23 cellular contexts compared by ENCODE assay signal in genomic region chr10:28294809-28295208, GRCh38. TPM values are rescaled to one million over a fixed set of nuclear protein-coding genes. Genes with fewer than 3 reads are reported as not detected.
DNase-seq lines count a peak whose midpoint lies in the region; ATAC-seq, FAIRE-seq and TF ChIP-seq lines count a peak whose summit lies in the region.
"Had no signal": no experiment of that assay in that cellular context is flagged by ENCODE, and none has a peak within 500 bp of the region (broad histone marks: within the 10 kb centered on the region; RNA-seq: fewer than 3 reads in every experiment).

No MANE protein-coding gene starts in this region.

- H3K27ac Mint-ChIP-seq in endodermal cell (no peak overlapping the region), Caco-2 (ENCODE audit: unreplicated experiment) (no peak overlapping the region)
- H3K27ac Mint-ChIP-seq: natural killer cell; T-helper 1 cell treated with Interleukin-12 subunit alpha and Interleukin-12 subunit beta and Interleukin-4 antibody, amounts not matched to agents 30 μg/mL and 1 μg/mL, for 36 hours had no signal

- H4K20me1 ChIP-seq in osteoblast (ENCODE audit: insufficient read depth, low read length) = no peaks in the 10 kb centered on the region

- WGBS in right cardiac atrium = 53% methylated on average over 5 of the region's 5 CpGs
- WGBS in endodermal cell (ENCODE audit: insufficient coverage in 1 of 2, insufficient read length in 1 of 2), 2 experiments = 32% methylated on average over 5 of the region's 5 CpGs; no CpG with 5 or more reads in 1 of the 2 experiments

- no peaks in the 10 kb centered on the region for H3K9me3 ChIP-seq in right cardiac atrium (ENCODE audit: control insufficient read depth, low read length)
- H3K9me3 ChIP-seq in endodermal cell (ENCODE audit: control insufficient read depth, low read length) = no peaks in the 10 kb centered on the region
- no peaks in the 10 kb centered on the region for H3K9me3 ChIP-seq in osteoblast (ENCODE audit: low read depth, low read length)
- H3K9me3 ChIP-seq in uterus = no peaks in the 10 kb centered on the region
- H3K9me3 ChIP-seq in Caco-2 = no peaks in the 10 kb centered on the region
- H3K9me3 ChIP-seq: pancreas had no signal

- no peak for FAIRE-seq in frontal cortex (lab: Jason Lieb, UNC)

- H3K4me3 Mint-ChIP-seq in endodermal cell = no peak overlapping the region
- H3K4me3 Mint-ChIP-seq in Caco-2 (ENCODE audit: unreplicated experiment) = no peak overlapping the region
- H3K4me3 Mint-ChIP-seq: activated naive CD8-positive, alpha-beta T cell treated with anti-CD3 and anti-CD28 coated beads for 36 hours; IgD-negative memory B cell; natural killer cell; T-helper 1 cell treated with Interleukin-12 subunit alpha and Interleukin-12 subunit beta and Interleukin-4 antibody, amounts not matched to agents 30 μg/mL and 1 μg/mL, for 36 hours had no signal

- H3K27me3 ChIP-seq in right cardiac atrium (ENCODE audit: control insufficient read depth, insufficient read depth) = no peaks in the 10 kb centered on the region
- peaks cover 97% of the 10 kb centered on the region for H3K27me3 ChIP-seq in endodermal cell (ENCODE audit: control insufficient read depth, insufficient read depth, low read length, poor library complexity, severe bottlenecking)
- peaks cover 4% of the 10 kb centered on the region for H3K27me3 ChIP-seq in osteoblast (ENCODE audit: insufficient read depth, low read length)
- no peaks in the 10 kb centered on the region for H3K27me3 ChIP-seq in uterus
- H3K27me3 ChIP-seq in Caco-2 (replicated peaks; ENCODE audit: control insufficient read depth, insufficient read depth, low read length) = no peaks in the 10 kb centered on the region
- H3K27me3 ChIP-seq: pancreas had no signal

- peak overlapping the region; percentile 37 for H3K27ac ChIP-seq in right cardiac atrium (ENCODE audit: low read length)
- H3K27ac ChIP-seq in endodermal cell (ENCODE audit: low read depth, low read length) = no peak overlapping the region
- H3K27ac ChIP-seq in osteoblast (ENCODE audit: low read depth, low read length) = no peak overlapping the region
- peak overlapping the region; percentile 35 to 38 for H3K27ac ChIP-seq in uterus

- H3K4me1 Mint-ChIP-seq in endodermal cell (peaks cover 16% of the 10 kb centered on the region), Caco-2 (ENCODE audit: low read depth, unreplicated experiment) (peaks cover 40% of the 10 kb centered on the region)

- H3K4me1 ChIP-seq in right cardiac atrium (ENCODE audit: control insufficient read depth, insufficient read depth, low read length) (peaks cover 6% of the 10 kb centered on the region), endodermal cell (ENCODE audit: control insufficient read depth, insufficient read depth, low read length) (no peaks in the 10 kb centered on the region), osteoblast (ENCODE audit: insufficient read depth, low read length) (peaks cover 28% of the 10 kb centered on the region), uterus (peaks cover 0 to 5% of the 10 kb centered on the region in 2 donors), Caco-2 (peaks cover 25% of the 10 kb centered on the region)

- H3K9ac ChIP-seq in endodermal cell (ENCODE audit: extremely low read depth, low read length, poor library complexity, severe bottlenecking) = no peak overlapping the region

- intact Hi-C loops in right cardiac atrium (cut with DNase I) (loop anchor here in 1 of 4 donors (5.0 kb wide), 1 partner anchor 92 kb away; no protein-coding TSS in a partner anchor), left ventricle myocardium superior (cut with micrococcal nuclease) (no loop called here), uterus (cut with DNase I; ENCODE audit: low total_unique reads) (no loop called here), Caco-2 (cut with micrococcal nuclease; ENCODE audit: unreplicated experiment) (no loop called here)

- H3K36me3 ChIP-seq in endodermal cell (ENCODE audit: control insufficient read depth, insufficient read depth, low read length) (no peaks in the 10 kb centered on the region), osteoblast (ENCODE audit: insufficient read depth, low read length) (no peaks in the 10 kb centered on the region), uterus (no peaks in the 10 kb centered on the region), Caco-2 (ENCODE audit: control insufficient read depth, insufficient read depth, low read length) (no peaks in the 10 kb centered on the region; the same call in 1 of the 2 replicates)
- H3K36me3 ChIP-seq: pancreas had no signal

- H3K4me3 ChIP-seq in right cardiac atrium (ENCODE audit: low read length) (no peak overlapping the region), endodermal cell (ENCODE audit: low read length) (no peak overlapping the region), osteoblast (ENCODE audit: insufficient read depth, low read length) (no peak overlapping the region), uterus (no peak overlapping the region), Caco-2 (ENCODE audit: low read depth, low read length) (no peak overlapping the region)
- H3K4me3 ChIP-seq: pancreas had no signal

- peaks cover 95% of the 10 kb centered on the region for H3K27me3 Mint-ChIP-seq in endodermal cell (ENCODE audit: insufficient read depth)
- H3K27me3 Mint-ChIP-seq in Caco-2 (ENCODE audit: insufficient read depth, unreplicated experiment) = no peaks in the 10 kb centered on the region
- H3K27me3 Mint-ChIP-seq: activated naive CD8-positive, alpha-beta T cell treated with anti-CD3 and anti-CD28 coated beads for 36 hours had no signal

- POLR2A ChIA-PET in Caco-2 (lab: Charles Lee) = no interaction called here

- H3K4me2 ChIP-seq in osteoblast (ENCODE audit: insufficient read depth, low read length) = peak overlapping the region; percentile 40

- ATAC-seq in right cardiac atrium = no peak
- ATAC-seq in left ventricle myocardium superior = no peak
- no peak for ATAC-seq in HG03159 (IDR thresholded peaks at IDR 0.05; ENCODE audit: unreplicated experiment)
- ATAC-seq: left colon, natural killer cell had no signal

- no peaks in the 10 kb centered on the region for H3K36me3 Mint-ChIP-seq in endodermal cell (ENCODE audit: low read depth)
- peaks cover 11% of the 10 kb centered on the region for H3K36me3 Mint-ChIP-seq in Caco-2 (ENCODE audit: insufficient read depth, unreplicated experiment)
- H3K36me3 Mint-ChIP-seq: natural killer cell had no signal

- H2AFZ ChIP-seq in osteoblast (ENCODE audit: low read length) = no peak overlapping the region

- no peak for TF ChIP-seq POLR2A in uterus (IDR thresholded peaks at IDR 0.05)

- TF ChIP-seq CTCF in endodermal cell (conservative IDR thresholded peaks at IDR 0.05) (no peak), osteoblast (IDR thresholded peaks at IDR 0.05; ENCODE audit: extremely low read depth, low read depth, low read length) (no peak), uterus (IDR thresholded peaks at IDR 0.05) (no peak), Caco-2 (IDR thresholded peaks at IDR 0.05; ENCODE audit: insufficient read depth in 1 of 2, low read depth in 1 of 2, low read length in 1 of 2, severe bottlenecking in 1 of 2, unreplicated experiment in 1 of 2) (no peak)

- H3K9me3 Mint-ChIP-seq in endodermal cell = no peaks in the 10 kb centered on the region
- H3K9me3 Mint-ChIP-seq in Caco-2 (ENCODE audit: unreplicated experiment) = no peaks in the 10 kb centered on the region
- H3K9me3 Mint-ChIP-seq: activated naive CD8-positive, alpha-beta T cell treated with anti-CD3 and anti-CD28 coated beads for 36 hours; IgD-negative memory B cell; natural killer cell; T-helper 1 cell treated with Interleukin-12 subunit alpha and Interleukin-12 subunit beta and Interleukin-4 antibody, amounts not matched to agents 30 μg/mL and 1 μg/mL, for 36 hours had no signal

- CTCF ChIA-PET in Caco-2 (lab: Charles Lee) = interaction anchor here (1.1 to 1.9 kb wide), 2 partner anchors 8 to 44 kb away, joined by 4 to 11 read pairs; partner anchors contain the start of gene MPP7

- BruUV-seq in Caco-2 (replicated peaks; lab: Mats Ljungman, UMichigan) = no TSS peak

- no peaks in the 10 kb centered on the region for H3K79me2 ChIP-seq in osteoblast (ENCODE audit: insufficient read depth, low read length)

- DNase-seq in right cardiac atrium (no peak), left ventricle myocardium superior (no peak), endodermal cell (peak; percentile 50), osteoblast (ENCODE audit: insufficient read length, low spot score, missing footprints) (no peak), uterus (no peak), frontal cortex (ENCODE audit: low spot score in 2 of 2) (no peak), Caco-2 (no peak)
- DNase-seq: activated CD8-positive, alpha-beta memory T cell treated with anti-CD3 and anti-CD28 coated beads for 24 hours; activated naive CD8-positive, alpha-beta T cell treated with anti-CD3 and anti-CD28 coated beads for 36 hours; activated T-cell treated with anti-CD3 and anti-CD28 coated beads, Interleukin-2, amount 50 U/mL, for 1 hour; Calu3; EL; left colon; natural killer cell; NCI-H1092; NCI-H187 treated with DMSO at 0.1 percent for 48 hours; NCI-H526 treated with DMSO at 0.1 percent for 48 hours; pancreas; RPMI8226; stimulated activated CD8-positive, alpha-beta memory T cell treated with anti-CD3 and anti-CD28 coated beads, Interleukin-4, amount 100 ng/mL, for 48 hours had no signal

RNA-seq across cellular contexts. Expression of gene MPP7, which starts 8.1 kb away (rescaled TPM):
- total RNA-seq in right cardiac atrium (10 to 100 TPM; 11.5 to 20.3 (median 16.1) TPM), left ventricle myocardium superior (15.3 TPM), endodermal cell (1 to 10 TPM; 5.5 to 7.7 TPM), osteoblast (1.5 and 2.2 TPM in 2 replicates), uterus (10 to 100 TPM in 2 of 4 donors, 1 to 10 TPM in 2; 3.6 to 18.0 (median 13.1) TPM), frontal cortex (3.7 TPM), Caco-2 (2022) (72.0 and 79.4 TPM in 2 replicates)
- polyA plus RNA-seq in right cardiac atrium = 4.3 TPM
- 3.5 TPM for polyA plus RNA-seq in endodermal cell (2013, experiment 1 of 2)
- 3.4 TPM for polyA plus RNA-seq in endodermal cell (2013, experiment 2 of 2)

Comparison
In these comparisons a context has a peak if more than half of its experiments do, and no peak if none do; other contexts are left out.
1. H3K27ac ChIP-seq: peak in right cardiac atrium (single experiment) and uterus (2 of 2); none in endodermal cell (single experiment) and osteoblast (single experiment).